ENCODE assay signal across 14 cellular contexts in genomic region chr10:70234668-70235447, GRCh38. TPM values are rescaled to one million over a fixed set of nuclear protein-coding genes. Genes with fewer than 3 reads are reported as not detected.
DNase-seq lines count a peak whose midpoint lies in the region; ATAC-seq, FAIRE-seq and TF ChIP-seq lines count a peak whose summit lies in the region.
"Had no signal": no experiment of that assay in that cellular context is flagged by ENCODE, and none has a peak within 500 bp of the region (broad histone marks: within the 10 kb centered on the region; RNA-seq: fewer than 3 reads in every experiment).

No MANE protein-coding gene starts in this region.

- no TSS peak for BruUV-seq in GM12878 (replicated peaks; lab: Mats Ljungman, UMichigan)

- peak overlapping the region; percentile 2 to 14 (median 3) for H3K27ac Mint-ChIP-seq in nephron

- no peaks in the 10 kb centered on the region for H3K4me1 ChIP-seq in HEK293 (ENCODE audit: control insufficient read depth, insufficient read depth, low read length)
- H3K4me1 ChIP-seq in GM12878 (ENCODE audit: control insufficient read depth, insufficient read depth, low read length), result no peaks in the 10 kb centered on the region

- FAIRE-seq in GM12878 (lab: Jason Lieb, UNC), result no peak

- H3K36me3 ChIP-seq in HEK293 (ENCODE audit: control insufficient read depth in 2 of 2, insufficient read depth in 1 of 2, low read length in 2 of 2) (peaks cover 4 to 11% of the 10 kb centered on the region in 2 experiments; a peak in 2 of 3 replicates), GM12878 (ENCODE audit: control insufficient read depth in 2 of 2, insufficient read depth in 2 of 2, low read length in 1 of 2) (peaks cover 0 to 2% of the 10 kb centered on the region in 2 experiments; a peak in 1 of 4 replicates)

- no peak overlapping the region for H3K4me2 ChIP-seq in GM12878 (ENCODE audit: control insufficient read depth, insufficient read depth)

- no peak for TF ChIP-seq RAD21 in GM12878 (IDR thresholded peaks at IDR 0.05; ENCODE audit: insufficient read depth, low read depth, low read length)

- H3K79me2 ChIP-seq in GM12878 (ENCODE audit: control insufficient read depth, insufficient read depth, low read length), result peaks cover 34% of the 10 kb centered on the region

- TF ChIP-seq POLR2A in GM12878 (IDR thresholded peaks at IDR 0.05; ENCODE audit: low read depth, low read length), result no peak

- TF ChIP-seq CTCF in AG09319 (IDR thresholded peaks at IDR 0.05; ENCODE audit: low read depth, low read length) (no peak), HEK293 (tag by site-specific recombination; IDR thresholded peaks at IDR 0.05) (no peak), GM12878 (IDR thresholded peaks at IDR 0.05 in 2 of 3, conservative IDR thresholded peaks at IDR 0.05 in 1 of 3; ENCODE audit: control insufficient read depth in 2 of 3, extremely low read depth in 1 of 3, insufficient read depth in 1 of 3, low read depth in 3 of 3, low read length in 3 of 3) (no peak), nephron (IDR thresholded peaks at IDR 0.05; ENCODE audit: unreplicated experiment in 3 of 3) (no peak)

- intact Hi-C loops in GM12878 (cut with micrococcal nuclease; ENCODE audit: unreplicated experiment), result loop anchor here (5.0 kb wide), 1 partner anchor 37 kb away; no protein-coding TSS in a partner anchor

- H3K27me3 ChIP-seq in GM12878 (replicated peaks in 1 of 2; ENCODE audit: control insufficient read depth in 2 of 2, insufficient read depth in 2 of 2, low read length in 1 of 2), result no peaks in the 10 kb centered on the region
- H3K27me3 ChIP-seq: esophagus squamous epithelium had no signal

- CTCF ChIA-PET in HEK293 (lab: Yijun Ruan, JAX) (no interaction called here), GM12878 (lab: Yijun Ruan, JAX) (no interaction called here)

- H3K4me1 Mint-ChIP-seq in nephron, result peaks cover 21% of the 10 kb centered on the region

- peak overlapping the region; percentile 57 to 78 (median 70) for H3K4me3 Mint-ChIP-seq in nephron

- H3K27ac ChIP-seq in HEK293 (ENCODE audit: extremely low read depth, low read depth, low read length), result no peak overlapping the region
- H3K27ac ChIP-seq in GM12878 (ENCODE audit: control insufficient read depth, insufficient read depth), result no peak overlapping the region

- POLR2A ChIA-PET in HEK293 (lab: Yijun Ruan, JAX), result no interaction called here
- POLR2A ChIA-PET in GM12878 (lab: Charles Lee), result no interaction called here

- no peak for ATAC-seq in GM12878
- ATAC-seq in GM18873 (IDR thresholded peaks at IDR 0.05; ENCODE audit: low FRiP score, unreplicated experiment), result no peak
- no peak for ATAC-seq in GM18907 (IDR thresholded peaks at IDR 0.05; ENCODE audit: unreplicated experiment)

- no peak for TF ChIP-seq EP300 in GM12878 (IDR thresholded peaks at IDR 0.05; ENCODE audit: borderline replicate concordance in 1 of 2, control insufficient read depth in 1 of 2, low read depth in 2 of 2, low read length in 2 of 2)

- in situ Hi-C loops in GM12878 (cut with MboI), result no loop called here

- H4K20me1 ChIP-seq in GM12878 (ENCODE audit: control insufficient read depth, insufficient read depth), result no peaks in the 10 kb centered on the region

- H3K9ac ChIP-seq in GM12878 (ENCODE audit: control insufficient read depth, insufficient read depth, low read length), result no peak overlapping the region; the same call in 1 of the 2 replicates

- H2AFZ ChIP-seq in GM12878 (ENCODE audit: control insufficient read depth, low read depth, low read length), result peak overlapping the region; percentile 7; the same call in 1 of the 2 replicates

- WGBS in GM12878 (ENCODE audit: insufficient coverage, insufficient replicate concordance, low lambda C conversion rate, missing lambda C conversion rate), result 89% methylated on average over 18 of the region's 18 CpGs

- H3K27me3 Mint-ChIP-seq in nephron (ENCODE audit: low read depth), result no peaks in the 10 kb centered on the region

- H3K9me3 ChIP-seq in HEK293 (ENCODE audit: control insufficient read depth, insufficient read depth, low read depth, low read length) (no peaks in the 10 kb centered on the region), GM12878 (replicated peaks; ENCODE audit: control insufficient read depth, insufficient read depth, low read length) (no peaks in the 10 kb centered on the region)
- H3K9me3 ChIP-seq: esophagus squamous epithelium had no signal

- RAD21 ChIA-PET in GM12878 (lab: Charles Lee; ENCODE audit: unreplicated experiment), result no interaction called here

- DNase-seq in AG09319 (ENCODE audit: extremely low read depth, low read depth) (peak; percentile 86), GM12878 (ENCODE audit: low read depth, low spot score) (no peak), NCI-H1417 treated with DMSO at 0.1 percent for 48 hours (lab: John Stamatoyannopoulos, UW) (no peak), DMS153 treated with DMSO at 0.1 percent for 48 hours (lab: John Stamatoyannopoulos, UW; ENCODE audit: unreplicated experiment) (no peak)
- DNase-seq: activated gamma-delta T cell, esophagus squamous epithelium, GF-D8, midbrain, NCI-H187 treated with DMSO at 0.1 percent for 48 hours, SW 1271 had no signal

- no peak overlapping the region for H3K4me3 ChIP-seq in HEK293 (ENCODE audit: low read depth, low read length)
- no peak overlapping the region for H3K4me3 ChIP-seq in GM12878

- SMC1A ChIA-PET in GM12878 (lab: Charles Lee; ENCODE audit: uncharacterized antibody, unreplicated experiment), result no interaction called here

- peaks cover 9% of the 10 kb centered on the region for H3K9me3 Mint-ChIP-seq in nephron

- peaks cover 10% of the 10 kb centered on the region for H3K36me3 Mint-ChIP-seq in nephron (ENCODE audit: low read depth)

TF ChIP-seq in HEK293, 187 proteins besides CTCF, POLR2A, EP300 and RAD21 (continues in another document):
- peak; percentile 23; the same call in 1 of the 2 replicates for TF ChIP-seq PRDM6 (tag by site-specific recombination; IDR thresholded peaks at IDR 0.05)

TF ChIP-seq in GM12878, 131 proteins besides CTCF, POLR2A, EP300 and RAD21 (continues in another document):
- TF ChIP-seq SKIL (IDR thresholded peaks at IDR 0.05; ENCODE audit: low read depth, poor library complexity, severe bottlenecking), result no peak

RNA-seq across cellular contexts. Expression of gene PPA1, which starts 1.6 kb away (rescaled TPM):
- 131 and 145 TPM in 2 replicates for total RNA-seq in GM12878 (2013; cell fraction: nucleolus; rRNA removed)
- total RNA-seq in GM12878 (2014; rRNA removed) (297 and 344 TPM in 2 replicates), GM12878 (2014; rRNA removed; fragmentation: Illumina TruSeq; extraction: Trizol) (334 and 338 TPM in 2 replicates), GM12878 (2021) (254 and 260 TPM in 2 replicates)
- polyA plus RNA-seq in GM12878 (2011; ENCODE audit: low read depth), result 197 TPM
- polyA plus RNA-seq in GM12878 (2011; rRNA removed) (452 and 655 TPM in 2 replicates), GM12878 (2014; fragmentation: Illumina TruSeq; extraction: Trizol) (296 and 362 TPM in 2 replicates), GM12878 (2014; fragmentation: Nextera tagmentation; extraction: Ambion mirVana) (100 to 1,000 TPM; 224 to 386 TPM), GM12878 (2014; rRNA removed) (346 and 396 TPM in 2 replicates), GM12878 (2016; fragmentation: Nextera tagmentation; extraction: Ambion mirVana) (100 to 1,000 TPM; 353 to 365 TPM)
- polyA plus RNA-seq in GM12878 (2011; cell fraction: cytosol; rRNA removed), result 191 and 218 TPM in 2 replicates
- polyA plus RNA-seq in GM12878 (2011; cell fraction: nucleus; rRNA removed), result 159 and 213 TPM in 2 replicates
- polyA plus RNA-seq in GM12878 (2012), result 207 and 266 TPM in 2 replicates
- 181 and 246 TPM in 2 replicates for polyA minus RNA-seq in GM12878 (2011; rRNA and poly(A)+ RNA removed)
- 70.8 and 76.2 TPM in 2 replicates for polyA minus RNA-seq in GM12878 (2011; cell fraction: cytosol; rRNA and poly(A)+ RNA removed)
- polyA minus RNA-seq in GM12878 (2011; cell fraction: nucleus; rRNA and poly(A)+ RNA removed), result 44.1 and 89.6 TPM in 2 replicates

RNA-seq across cellular contexts. Expression of gene NPFFR1, which starts 48.9 kb away (rescaled TPM):
- total RNA-seq in GM12878 (2013; cell fraction: nucleolus; rRNA removed), result 0.06 and 0.07 TPM in 2 replicates
- total RNA-seq in GM12878 (2014; rRNA removed), result not detected in 2 replicates
- not detected in 2 replicates for total RNA-seq in GM12878 (2014; rRNA removed; fragmentation: Illumina TruSeq; extraction: Trizol)
- total RNA-seq in GM12878 (2021), result not detected in 2 replicates
- not detected for polyA plus RNA-seq in GM12878 (2011; ENCODE audit: low read depth)
- 0.01 TPM in 1 of 2 replicates, not detected in the other for polyA plus RNA-seq in GM12878 (2011; rRNA removed)
- polyA plus RNA-seq in GM12878 (2011; cell fraction: cytosol; rRNA removed), result not detected in 2 replicates
- 0.01 TPM in 1 of 2 replicates, not detected in the other for polyA plus RNA-seq in GM12878 (2011; cell fraction: nucleus; rRNA removed)
- polyA plus RNA-seq in GM12878 (2012), result not detected in 2 replicates
- not detected in 2 replicates for polyA plus RNA-seq in GM12878 (2014; fragmentation: Illumina TruSeq; extraction: Trizol)
- polyA plus RNA-seq in GM12878 (2014; fragmentation: Nextera tagmentation; extraction: Ambion mirVana), result not detected
- not detected in 2 replicates for polyA plus RNA-seq in GM12878 (2014; rRNA removed)
- polyA plus RNA-seq in GM12878 (2016; fragmentation: Nextera tagmentation; extraction: Ambion mirVana), result under 1 TPM in 1 of 2 experiments, not detected in 1; 0.03 TPM
- polyA minus RNA-seq in GM12878 (2011; rRNA and poly(A)+ RNA removed), result not detected in 2 replicates
- not detected in 2 replicates for polyA minus RNA-seq in GM12878 (2011; cell fraction: cytosol; rRNA and poly(A)+ RNA removed)
- not detected in 2 replicates for polyA minus RNA-seq in GM12878 (2011; cell fraction: nucleus; rRNA and poly(A)+ RNA removed)
